Comparison of ENCODE assay signal across 8 cellular contexts in genomic region chr14:91114079-91115065, GRCh38. TPM values are rescaled to one million over a fixed set of nuclear protein-coding genes. Genes with fewer than 3 reads are reported as not detected.
DNase-seq lines count a peak whose midpoint lies in the region; ATAC-seq and TF ChIP-seq lines count a peak whose summit lies in the region.

No MANE protein-coding gene starts in this region.

- H3K9me3 ChIP-seq in HUES6 (ENCODE audit: control insufficient read depth, insufficient read depth, low read depth, low read length): no peaks in the 10 kb centered on the region
- no peaks in the 10 kb centered on the region for H3K9me3 ChIP-seq in RWPE2 (ENCODE audit: severe bottlenecking)
- no peaks in the 10 kb centered on the region for H3K9me3 ChIP-seq in neuronal stem cell (replicated peaks in 1 of 2; ENCODE audit: control insufficient read depth in 2 of 2, insufficient read depth in 1 of 2, low read depth in 1 of 2, low read length in 2 of 2)
- peaks cover 0 to 2% (median 0%) of the 10 kb centered on the region in 5 donors for H3K9me3 ChIP-seq in subcutaneous abdominal adipose tissue (ENCODE audit: control insufficient read depth in 5 of 5, low read length in 5 of 5)

- H3K36me3 ChIP-seq in HUES6 (ENCODE audit: control insufficient read depth, insufficient read depth, low read length) (no peaks in the 10 kb centered on the region), RWPE2 (ENCODE audit: low read depth) (no peaks in the 10 kb centered on the region; the same call in 1 of the 2 replicates), neuronal stem cell (replicated peaks in 1 of 2; ENCODE audit: control insufficient read depth in 2 of 2, insufficient read depth in 2 of 2, low read length in 2 of 2) (no peaks in the 10 kb centered on the region), subcutaneous abdominal adipose tissue (ENCODE audit: control insufficient read depth in 5 of 5, insufficient read depth in 5 of 5, low read length in 5 of 5) (peaks cover 0 to 3% (median 0%) of the 10 kb centered on the region in 5 donors)

- H3K27me3 ChIP-seq in HUES6 (ENCODE audit: control insufficient read depth, insufficient read depth, low read length) (no peaks in the 10 kb centered on the region), RWPE2 (ENCODE audit: insufficient read depth, poor library complexity, severe bottlenecking) (no peaks in the 10 kb centered on the region), neuronal stem cell (ENCODE audit: control insufficient read depth in 3 of 3, insufficient read depth in 3 of 3, low read depth in 1 of 3, low read length in 3 of 3) (no peaks in the 10 kb centered on the region), subcutaneous abdominal adipose tissue (ENCODE audit: control insufficient read depth in 5 of 5, insufficient read depth in 4 of 5, low read length in 5 of 5) (no peaks in the 10 kb centered on the region)

- peak overlapping the region; percentile 82 for H2AFZ ChIP-seq in neuronal stem cell (ENCODE audit: low read length)

- H3K27ac ChIP-seq in HUES6 (ENCODE audit: low read depth, low read length): peak overlapping the region; percentile 83
- peak overlapping the region; percentile 76 for H3K27ac ChIP-seq in RWPE2 (ENCODE audit: poor library complexity, severe bottlenecking)
- peak overlapping the region; percentile 93 for H3K27ac ChIP-seq in neuronal stem cell (replicated peaks; ENCODE audit: low read length)
- peak overlapping the region; percentile 94 for H3K27ac ChIP-seq in subcutaneous abdominal adipose tissue (ENCODE audit: low read depth, low read length)

- peak overlapping the region; percentile 9 for H2AK5ac ChIP-seq in neuronal stem cell (ENCODE audit: low read depth, low read length)

- H4K91ac ChIP-seq in neuronal stem cell (ENCODE audit: low read depth, low read length, poor library complexity): peak overlapping the region; percentile 62

- ATAC-seq in GM21447 (IDR thresholded peaks at IDR 0.05; ENCODE audit: unreplicated experiment): peak; percentile 77
- ATAC-seq in RWPE2 (ENCODE audit: low read depth): peak; percentile 70

- peak overlapping the region; percentile 4 for H4K8ac ChIP-seq in neuronal stem cell (ENCODE audit: low read depth, low read length)

- H3K4me1 ChIP-seq in HUES6 (ENCODE audit: control insufficient read depth, insufficient read depth, low read length): peaks cover 33% of the 10 kb centered on the region
- H3K4me1 ChIP-seq in RWPE2 (ENCODE audit: insufficient read depth, poor library complexity, severe bottlenecking): peaks cover 16% of the 10 kb centered on the region
- H3K4me1 ChIP-seq in neuronal stem cell (ENCODE audit: control insufficient read depth in 2 of 2, insufficient read depth in 1 of 2, low read depth in 1 of 2, low read length in 2 of 2): peaks cover 15 to 25% of the 10 kb centered on the region in 2 donors
- peaks cover 15 to 53% (median 44%) of the 10 kb centered on the region in 5 donors for H3K4me1 ChIP-seq in subcutaneous abdominal adipose tissue (ENCODE audit: control insufficient read depth in 5 of 5, insufficient read depth in 5 of 5, low read length in 5 of 5)

- no peak overlapping the region for H3K4ac ChIP-seq in neuronal stem cell (ENCODE audit: low read length)

- no peak overlapping the region for H3K23ac ChIP-seq in neuronal stem cell (ENCODE audit: low read depth, low read length, poor library complexity)

- peak overlapping the region; percentile 48 for H3K4me2 ChIP-seq in neuronal stem cell (ENCODE audit: insufficient read depth, low read length, poor library complexity, severe bottlenecking)

- peak overlapping the region; percentile 5 for H2BK12ac ChIP-seq in neuronal stem cell (ENCODE audit: low read length)

- peak overlapping the region; percentile 59 for H2BK5ac ChIP-seq in neuronal stem cell (ENCODE audit: low read length)

- H3K14ac ChIP-seq in neuronal stem cell (ENCODE audit: low read length): no peak overlapping the region

- H2BK15ac ChIP-seq in neuronal stem cell (ENCODE audit: low read length): no peak overlapping the region

- WGBS in neuronal stem cell (ENCODE audit: extremely low coverage in 2 of 2, insufficient read length in 2 of 2, insufficient replicate concordance in 1 of 2), 2 donors: no CpG with 5 or more reads among the region's 18 CpGs

- H3K9ac ChIP-seq in HUES6 (ENCODE audit: low read length) (peak overlapping the region; percentile 82), neuronal stem cell (ENCODE audit: low read depth, low read length, poor library complexity) (peak overlapping the region; percentile 56), subcutaneous abdominal adipose tissue (ENCODE audit: low read length in 5 of 5) (peak overlapping the region; percentile 73 to 97 (median 83))

- TF ChIP-seq CTCF in RWPE2 (IDR thresholded peaks at IDR 0.05; ENCODE audit: poor library complexity, severe bottlenecking): no peak

- H3K4me3 ChIP-seq in HUES6 (ENCODE audit: low read depth, low read length): peak overlapping the region; percentile 54
- peak overlapping the region; percentile 32 for H3K4me3 ChIP-seq in RWPE2 (ENCODE audit: severe bottlenecking)
- peak overlapping the region; percentile 36 to 49 for H3K4me3 ChIP-seq in neuronal stem cell (ENCODE audit: low read length in 2 of 2)
- peak overlapping the region; percentile 71 to 100 (median 97) for H3K4me3 ChIP-seq in subcutaneous abdominal adipose tissue (ENCODE audit: low read depth in 1 of 5, low read length in 5 of 5)

- peak overlapping the region; percentile 85 for H2BK120ac ChIP-seq in neuronal stem cell (ENCODE audit: low read depth, low read length)

- peak overlapping the region; percentile 90 for H3K18ac ChIP-seq in neuronal stem cell (ENCODE audit: low read length)

- no peaks in the 10 kb centered on the region for H3K79me1 ChIP-seq in neuronal stem cell (ENCODE audit: low read depth, low read length)

- DNase-seq in DMS79 (lab: John Stamatoyannopoulos, UW) (peak; percentile 96), RWPE2 (ENCODE audit: low spot score) (no peak), germinal center (ENCODE audit: low spot score) (peak; percentile 77), neuronal stem cell (ENCODE audit: low spot score) (peak; percentile 92)
- DNase-seq in activated naive CD4-positive, alpha-beta T cell treated with Interleukin-2 at 50 U/mL for 16 hours: peak; percentile 66

RNA-seq across cellular contexts. Expression of gene DGLUCY, which starts 0.5 kb away (rescaled TPM):
- 31.3 TPM for polyA plus RNA-seq in neuronal stem cell (2013, experiment 1 of 2)
- polyA plus RNA-seq in neuronal stem cell (2013, experiment 2 of 2): 30.4 TPM

RNA-seq across cellular contexts. Expression of gene RPS6KA5, which starts 53.9 kb away (rescaled TPM):
- 4.1 TPM for polyA plus RNA-seq in neuronal stem cell (2013, experiment 1 of 2)
- 3.8 TPM for polyA plus RNA-seq in neuronal stem cell (2013, experiment 2 of 2)

Comparison
In these comparisons a context has a peak if more than half of its experiments do, and no peak if none do; other contexts are left out.
1. H3K4me3 ChIP-seq: peak in every context shown above with its lines; median percentile 97 in subcutaneous abdominal adipose tissue; 54 in HUES6; 42 in neuronal stem cell; 32 in RWPE2.